1 cellular context compared by ENCODE assay signal in the genomic region with DNA sequence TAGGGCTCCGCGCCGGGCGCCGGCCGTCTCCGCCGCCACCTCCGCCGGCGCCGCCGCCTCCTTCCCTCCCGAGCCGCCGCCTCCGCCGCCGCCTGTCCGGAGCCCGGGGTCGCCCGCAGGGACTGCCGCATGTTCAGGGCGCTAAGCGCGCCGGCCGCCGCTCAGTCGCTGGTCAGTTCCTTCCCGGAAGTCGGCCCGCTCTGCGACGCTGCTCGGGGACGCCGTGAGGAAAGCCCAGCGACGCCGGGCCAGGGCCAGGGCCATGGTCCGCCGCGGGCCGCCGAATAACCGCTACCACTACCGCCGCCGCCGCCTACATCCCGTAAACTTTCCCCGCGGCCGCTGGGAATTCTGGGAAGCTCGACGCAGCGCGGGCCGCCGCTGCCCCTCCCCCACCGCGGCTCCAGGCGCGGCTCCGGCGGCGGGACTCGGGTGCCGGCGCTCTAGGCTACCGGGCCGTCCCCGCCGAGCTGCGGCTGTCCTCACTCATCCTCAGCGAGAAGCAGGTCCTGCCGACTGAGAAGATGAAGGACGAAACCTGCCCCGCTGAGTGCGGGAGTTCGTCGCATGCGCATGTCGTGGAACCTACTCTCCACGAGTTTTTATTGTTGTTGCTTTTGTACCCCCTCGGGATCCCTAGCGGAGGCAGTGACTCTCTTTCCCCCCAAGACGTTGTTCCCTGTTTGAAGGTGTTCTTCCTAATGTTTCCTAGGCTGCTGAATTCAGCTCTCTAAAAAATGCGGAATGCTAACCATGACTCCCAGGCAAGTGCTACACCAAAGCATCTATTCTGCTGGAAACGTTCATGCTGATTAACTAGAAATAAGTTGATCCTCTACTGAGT.
TF ChIP-seq lines count a peak whose summit lies in the region.

Gene SAV1 (minus strand): TSS at position 299 of the 844 bp plus-strand sequence. CDS start 339 bp downstream, outside the sequence.

TF ChIP-seq in HEK293, 187 proteins besides CTCF, POLR2A, EP300 and RAD21 (continued from another document):
- TF ChIP-seq BCL6B (tag by site-specific recombination; IDR thresholded peaks at IDR 0.05) = no peak
- TF ChIP-seq EGR2 (tag by site-specific recombination; IDR thresholded peaks at IDR 0.05; ENCODE audit: low read depth) = peak; percentile 37
- TF ChIP-seq ZIC2 (tag by site-specific recombination; IDR thresholded peaks at IDR 0.05) = peak; percentile 42; the same call in 1 of the 2 replicates
- peak; percentile 59; the same call in 1 of the 2 replicates for TF ChIP-seq GLIS2 (tag by site-specific recombination; IDR thresholded peaks at IDR 0.05)
- no peak for TF ChIP-seq ZNF140 (tag by site-specific recombination; IDR thresholded peaks at IDR 0.05)
- TF ChIP-seq ZBTB6 (tag by site-specific recombination; IDR thresholded peaks at IDR 0.05) = peak; percentile 98
- TF ChIP-seq, protein P1, sequence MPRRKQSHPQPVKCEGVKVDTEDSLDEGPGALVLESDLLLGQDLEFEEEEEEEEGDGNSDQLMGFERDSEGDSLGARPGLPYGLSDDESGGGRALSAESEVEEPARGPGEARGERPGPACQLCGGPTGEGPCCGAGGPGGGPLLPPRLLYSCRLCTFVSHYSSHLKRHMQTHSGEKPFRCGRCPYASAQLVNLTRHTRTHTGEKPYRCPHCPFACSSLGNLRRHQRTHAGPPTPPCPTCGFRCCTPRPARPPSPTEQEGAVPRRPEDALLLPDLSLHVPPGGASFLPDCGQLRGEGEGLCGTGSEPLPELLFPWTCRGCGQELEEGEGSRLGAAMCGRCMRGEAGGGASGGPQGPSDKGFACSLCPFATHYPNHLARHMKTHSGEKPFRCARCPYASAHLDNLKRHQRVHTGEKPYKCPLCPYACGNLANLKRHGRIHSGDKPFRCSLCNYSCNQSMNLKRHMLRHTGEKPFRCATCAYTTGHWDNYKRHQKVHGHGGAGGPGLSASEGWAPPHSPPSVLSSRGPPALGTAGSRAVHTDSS (tag by site-specific recombination; IDR thresholded peaks at IDR 0.05) = peak; percentile 21; the same call in 1 of the 2 replicates
- peak; percentile 77 for TF ChIP-seq ZBTB26 (tag by site-specific recombination; optimal IDR thresholded peaks at IDR 0.05)
- TF ChIP-seq ZNF561 (tag by site-specific recombination; IDR thresholded peaks at IDR 0.05; ENCODE audit: borderline replicate concordance) = peak; percentile 71; the same call in 1 of the 2 replicates
- TF ChIP-seq INSM2 (tag by site-specific recombination; IDR thresholded peaks at IDR 0.05) = peak; percentile 14; the same call in 1 of the 2 replicates
- no peak for TF ChIP-seq ZNF549 (tag by site-specific recombination; IDR thresholded peaks at IDR 0.05)
- TF ChIP-seq ZBTB1 (tag by site-specific recombination; IDR thresholded peaks at IDR 0.05) = no peak
- TF ChIP-seq OSR2 (tag by site-specific recombination; IDR thresholded peaks at IDR 0.05) = peak; percentile 64
- TF ChIP-seq, protein P2, sequence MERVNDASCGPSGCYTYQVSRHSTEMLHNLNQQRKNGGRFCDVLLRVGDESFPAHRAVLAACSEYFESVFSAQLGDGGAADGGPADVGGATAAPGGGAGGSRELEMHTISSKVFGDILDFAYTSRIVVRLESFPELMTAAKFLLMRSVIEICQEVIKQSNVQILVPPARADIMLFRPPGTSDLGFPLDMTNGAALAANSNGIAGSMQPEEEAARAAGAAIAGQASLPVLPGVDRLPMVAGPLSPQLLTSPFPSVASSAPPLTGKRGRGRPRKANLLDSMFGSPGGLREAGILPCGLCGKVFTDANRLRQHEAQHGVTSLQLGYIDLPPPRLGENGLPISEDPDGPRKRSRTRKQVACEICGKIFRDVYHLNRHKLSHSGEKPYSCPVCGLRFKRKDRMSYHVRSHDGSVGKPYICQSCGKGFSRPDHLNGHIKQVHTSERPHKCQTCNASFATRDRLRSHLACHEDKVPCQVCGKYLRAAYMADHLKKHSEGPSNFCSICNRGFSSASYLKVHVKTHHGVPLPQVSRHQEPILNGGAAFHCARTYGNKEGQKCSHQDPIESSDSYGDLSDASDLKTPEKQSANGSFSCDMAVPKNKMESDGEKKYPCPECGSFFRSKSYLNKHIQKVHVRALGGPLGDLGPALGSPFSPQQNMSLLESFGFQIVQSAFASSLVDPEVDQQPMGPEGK (tag by site-specific recombination; IDR thresholded peaks at IDR 0.05) = peak; percentile 25; the same call in 1 of the 2 replicates
- TF ChIP-seq ZBTB11 (tag by site-specific recombination; conservative IDR thresholded peaks at IDR 0.05; ENCODE audit: low read depth) = peak; percentile 47; the same call in 1 of the 2 replicates
- peak; percentile 40; the same call in 1 of the 2 replicates for TF ChIP-seq SP7 (tag by site-specific recombination; IDR thresholded peaks at IDR 0.05)
- peak; percentile 59 for TF ChIP-seq ZFHX2 (tag by site-specific recombination; conservative IDR thresholded peaks at IDR 0.05)
- TF ChIP-seq ZBTB17 (tag by site-specific recombination; IDR thresholded peaks at IDR 0.05) = peak; percentile 69
- TF ChIP-seq, protein P3, sequence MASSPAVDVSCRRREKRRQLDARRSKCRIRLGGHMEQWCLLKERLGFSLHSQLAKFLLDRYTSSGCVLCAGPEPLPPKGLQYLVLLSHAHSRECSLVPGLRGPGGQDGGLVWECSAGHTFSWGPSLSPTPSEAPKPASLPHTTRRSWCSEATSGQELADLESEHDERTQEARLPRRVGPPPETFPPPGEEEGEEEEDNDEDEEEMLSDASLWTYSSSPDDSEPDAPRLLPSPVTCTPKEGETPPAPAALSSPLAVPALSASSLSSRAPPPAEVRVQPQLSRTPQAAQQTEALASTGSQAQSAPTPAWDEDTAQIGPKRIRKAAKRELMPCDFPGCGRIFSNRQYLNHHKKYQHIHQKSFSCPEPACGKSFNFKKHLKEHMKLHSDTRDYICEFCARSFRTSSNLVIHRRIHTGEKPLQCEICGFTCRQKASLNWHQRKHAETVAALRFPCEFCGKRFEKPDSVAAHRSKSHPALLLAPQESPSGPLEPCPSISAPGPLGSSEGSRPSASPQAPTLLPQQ (tag by site-specific recombination; IDR thresholded peaks at IDR 0.05) = 0 out of 2 replicates have a peak, but pooled peaks have one; percentile 52
- TF ChIP-seq ZNF791 (tag by site-specific recombination; IDR thresholded peaks at IDR 0.05) = no peak
- peak; percentile 99 for TF ChIP-seq ZXDB (tag by site-specific recombination; IDR thresholded peaks at IDR 0.05)
- peak; percentile 70 for TF ChIP-seq MZF1 (tag by site-specific recombination; IDR thresholded peaks at IDR 0.05; ENCODE audit: borderline replicate concordance)
- peak; percentile 65; the same call in 1 of the 2 replicates for TF ChIP-seq ZNF2 (tag by site-specific recombination; IDR thresholded peaks at IDR 0.05)
- TF ChIP-seq KLF10 (tag by site-specific recombination; IDR thresholded peaks at IDR 0.05) = peak; percentile 48
- peak; percentile 89 for TF ChIP-seq IKZF3 (tag by site-specific recombination; IDR thresholded peaks at IDR 0.05)
- TF ChIP-seq ZNF600 (tag by site-specific recombination; IDR thresholded peaks at IDR 0.05) = peak; percentile 60; the same call in 1 of the 2 replicates
- peak; percentile 30; the same call in 1 of the 2 replicates for TF ChIP-seq ZNF449 (tag by site-specific recombination; IDR thresholded peaks at IDR 0.05)
- peak; percentile 51; the same call in 1 of the 2 replicates for TF ChIP-seq ZNF391 (tag by site-specific recombination; IDR thresholded peaks at IDR 0.05; ENCODE audit: borderline replicate concordance, low read depth)
- no peak for TF ChIP-seq SETDB1 (IDR thresholded peaks at IDR 0.05; ENCODE audit: insufficient read length, low read length)
- TF ChIP-seq GLIS1 (tag by site-specific recombination; IDR thresholded peaks at IDR 0.05) = peak; percentile 35; the same call in 1 of the 2 replicates
- TF ChIP-seq ZBTB44 (tag by site-specific recombination; IDR thresholded peaks at IDR 0.05) = peak; percentile 39; the same call in 1 of the 2 replicates
- TF ChIP-seq ZNF10 (tag by site-specific recombination; IDR thresholded peaks at IDR 0.05) = peak; percentile 59; the same call in 1 of the 2 replicates
